ENCODE assay signal across 23 cellular contexts in genomic region chr6:87561012-87561411, GRCh38. TPM values are rescaled to one million over a fixed set of nuclear protein-coding genes. Genes with fewer than 3 reads are reported as not detected.
DNase-seq lines count a peak whose midpoint lies in the region; ATAC-seq, FAIRE-seq and TF ChIP-seq lines count a peak whose summit lies in the region.
"Had no signal": no experiment of that assay in that cellular context is flagged by ENCODE, and none has a peak within 500 bp of the region (broad histone marks: within the 10 kb centered on the region; RNA-seq: fewer than 3 reads in every experiment).

No MANE protein-coding gene starts in this region.

- no peak overlapping the region for H3K18ac ChIP-seq in IMR-90 (ENCODE audit: low read depth, low read length)
- H3K18ac ChIP-seq in mesendoderm (ENCODE audit: low read length): no peak overlapping the region

- peaks cover 11% of the 10 kb centered on the region for H3K4me1 ChIP-seq in IMR-90 (ENCODE audit: control insufficient read depth, insufficient read depth, low read length)
- H3K4me1 ChIP-seq in mesendoderm (ENCODE audit: control insufficient read depth, low read depth, low read length): no peaks in the 10 kb centered on the region
- no peaks in the 10 kb centered on the region for H3K4me1 ChIP-seq in body of pancreas
- H3K4me1 ChIP-seq in HepG2 (ENCODE audit: insufficient read depth, low read length): no peaks in the 10 kb centered on the region

- peak overlapping the region; percentile 79 for H3K27ac Mint-ChIP-seq in chondrocyte (ENCODE audit: unreplicated experiment)
- H3K27ac Mint-ChIP-seq: HFFc6 had no signal

- H3K4me2 ChIP-seq in IMR-90 (ENCODE audit: low read depth, low read length) (no peak overlapping the region; the same call in 1 of the 2 replicates), mesendoderm (ENCODE audit: low read length) (no peak overlapping the region), HepG2 (ENCODE audit: low read depth, low read length) (no peak overlapping the region)

- no peaks in the 10 kb centered on the region for H3K27me3 ChIP-seq in IMR-90 (ENCODE audit: control insufficient read depth, insufficient read depth, low read length)
- no peaks in the 10 kb centered on the region for H3K27me3 ChIP-seq in mesendoderm (ENCODE audit: insufficient read depth, low read length, poor library complexity)
- H3K27me3 ChIP-seq in body of pancreas: no peaks in the 10 kb centered on the region
- no peaks in the 10 kb centered on the region; a peak in 1 of 5 replicates for H3K27me3 ChIP-seq in HepG2 (ENCODE audit: control insufficient read depth in 1 of 2, insufficient read depth in 2 of 2, low read length in 2 of 2)
- H3K27me3 ChIP-seq: MG63 had no signal

- H2BK15ac ChIP-seq in IMR-90 (ENCODE audit: low read depth, low read length) (no peak overlapping the region), mesendoderm (replicated peaks; ENCODE audit: low read depth) (no peak overlapping the region)

- peaks cover 22% of the 10 kb centered on the region for H3K4me1 Mint-ChIP-seq in chondrocyte (ENCODE audit: low read depth)

- no peak overlapping the region for H2AFZ ChIP-seq in IMR-90 (replicated peaks; ENCODE audit: low read length, poor library complexity)
- no peak overlapping the region for H2AFZ ChIP-seq in HepG2 (ENCODE audit: low read length)

- peak overlapping the region; percentile 76 for H2BK5ac ChIP-seq in IMR-90 (ENCODE audit: low read depth, low read length, poor library complexity, severe bottlenecking)
- H2BK5ac ChIP-seq in mesendoderm (ENCODE audit: low read length): no peak overlapping the region

- H2AK9ac ChIP-seq in IMR-90 (replicated peaks; ENCODE audit: low read depth, low read length, poor library complexity): no peak overlapping the region

- CTCF ChIA-PET in IMR-90 (lab: Yijun Ruan, JAX) (no interaction called here), HepG2 (lab: Yijun Ruan, JAX; ENCODE audit: low intra/inter-chr PET ratio, low total read pairs) (no interaction called here)

- peaks cover 11 to 52% of the 10 kb centered on the region in 2 experiments; a peak in 3 of 4 replicates for H3K79me1 ChIP-seq in IMR-90 (ENCODE audit: low read depth in 1 of 2, low read length in 2 of 2)
- no peaks in the 10 kb centered on the region for H3K79me1 ChIP-seq in mesendoderm (ENCODE audit: low read length)

- TF ChIP-seq RAD21 in IMR-90 (IDR thresholded peaks at IDR 0.05; ENCODE audit: low read length) (no peak), HepG2 (CRISPR knock-in tag; IDR thresholded peaks at IDR 0.05) (no peak)

- POLR2A ChIA-PET in IMR-90 (lab: Charles Lee; ENCODE audit: unreplicated experiment): no interaction called here
- POLR2A ChIA-PET in HepG2 (lab: Yijun Ruan, JAX): no interaction called here

- H3K9me3 Mint-ChIP-seq in chondrocyte (ENCODE audit: low read depth): no peaks in the 10 kb centered on the region
- H3K9me3 Mint-ChIP-seq: CD8-positive, alpha-beta memory T cell; HFFc6 had no signal

- H3K27ac ChIP-seq in IMR-90 (ENCODE audit: insufficient read depth, low read length): no peak overlapping the region
- H3K27ac ChIP-seq in mesendoderm (ENCODE audit: low read depth, low read length): no peak overlapping the region
- H3K27ac ChIP-seq in body of pancreas: no peak overlapping the region
- no peak overlapping the region for H3K27ac ChIP-seq in HepG2 (ENCODE audit: extremely low read length, insufficient read depth, low read length)
- H3K27ac ChIP-seq: C4-2B, RWPE1 had no signal

- dilution Hi-C loops in IMR-90 (cut with HindIII; ENCODE audit: low sequenced_read_pairs, unreplicated experiment): no loop called here

- TF ChIP-seq CTCF in AG10803 (conservative IDR thresholded peaks at IDR 0.05; ENCODE audit: low read length) (no peak), IMR-90 (conservative IDR thresholded peaks at IDR 0.05; ENCODE audit: low read depth, low read length) (no peak), chondrocyte (IDR thresholded peaks at IDR 0.05) (peak; percentile 47), body of pancreas (IDR thresholded peaks at IDR 0.05) (no peak), HepG2 (CRISPR knock-in tag; IDR thresholded peaks at IDR 0.05) (no peak)

- H3K27me3 Mint-ChIP-seq in chondrocyte (ENCODE audit: low read depth): no peaks in the 10 kb centered on the region
- H3K27me3 Mint-ChIP-seq: CD8-positive, alpha-beta memory T cell had no signal

- H3K23ac ChIP-seq in IMR-90 (ENCODE audit: low read depth, low read length): no peak overlapping the region
- no peak overlapping the region for H3K23ac ChIP-seq in mesendoderm (ENCODE audit: low read length)

- H4K8ac ChIP-seq in IMR-90 (ENCODE audit: low read depth in 2 of 2, low read length in 2 of 2): no peak overlapping the region
- no peak overlapping the region for H4K8ac ChIP-seq in mesendoderm (ENCODE audit: low read depth, low read length)

- H3K14ac ChIP-seq in IMR-90 (replicated peaks; ENCODE audit: low read depth, low read length): no peak overlapping the region

- no peak overlapping the region for H3K4me3 Mint-ChIP-seq in chondrocyte (ENCODE audit: unreplicated experiment)
- H3K4me3 Mint-ChIP-seq: CD8-positive, alpha-beta memory T cell; HFFc6 had no signal

- H3K9me1 ChIP-seq in IMR-90 (ENCODE audit: insufficient read depth, low read length): peaks cover 5% of the 10 kb centered on the region

- H2BK20ac ChIP-seq in IMR-90 (ENCODE audit: low read depth, low read length): no peak overlapping the region

- BruUV-seq in IMR-90 (replicated peaks; lab: Mats Ljungman, UMichigan): no TSS peak
- no TSS peak for BruUV-seq in HepG2 (replicated peaks; lab: Mats Ljungman, UMichigan)

- no peak overlapping the region for H3K56ac ChIP-seq in IMR-90 (ENCODE audit: extremely low read depth, insufficient read depth, low read length)
- H3K56ac ChIP-seq in mesendoderm (ENCODE audit: low read length): no peak overlapping the region

- no peak overlapping the region; the same call in 1 of the 2 replicates for H3K9ac ChIP-seq in IMR-90 (ENCODE audit: low read depth, low read length)
- no peak overlapping the region for H3K9ac ChIP-seq in mesendoderm (ENCODE audit: low read length)
- no peak overlapping the region for H3K9ac ChIP-seq in HepG2 (ENCODE audit: insufficient read depth, low read depth, low read length)

- intact Hi-C loops in IMR-90 (cut with micrococcal nuclease): no loop called here
- intact Hi-C loops in body of pancreas (cut with DNase I): no loop called here
- intact Hi-C loops in HepG2 (cut with micrococcal nuclease; ENCODE audit: unreplicated experiment): no loop called here

- H2AK5ac ChIP-seq in IMR-90 (ENCODE audit: low read depth, low read length) (no peak overlapping the region), mesendoderm (ENCODE audit: low read length) (no peak overlapping the region)

- H4K20me1 ChIP-seq in IMR-90 (ENCODE audit: insufficient read depth, low read length): peaks cover 7% of the 10 kb centered on the region; the same call in 1 of the 2 replicates
- no peaks in the 10 kb centered on the region for H4K20me1 ChIP-seq in HepG2 (ENCODE audit: insufficient read depth, low read length)

- H3K9me3 ChIP-seq in IMR-90 (ENCODE audit: control insufficient read depth, insufficient read depth, low read length) (no peaks in the 10 kb centered on the region), body of pancreas (no peaks in the 10 kb centered on the region), HepG2 (ENCODE audit: low read length) (no peaks in the 10 kb centered on the region)
- H3K9me3 ChIP-seq: MG63 had no signal

- peak; percentile 82 for ATAC-seq in IMR-90 (ENCODE audit: low read depth)
- no peak for ATAC-seq in GM21786 (IDR thresholded peaks at IDR 0.05; ENCODE audit: unreplicated experiment)
- no peak for ATAC-seq in body of pancreas
- no peak for ATAC-seq in HepG2
- ATAC-seq in GM21423 (IDR thresholded peaks at IDR 0.05; ENCODE audit: unreplicated experiment): no peak

- DNase-seq in AG10803 (ENCODE audit: low read depth): peak; percentile 44
- peak; percentile 20 for DNase-seq in IMR-90
- DNase-seq in chondrocyte (ENCODE audit: low spot score): no peak
- peak; percentile 31 for DNase-seq in mesendoderm
- DNase-seq in body of pancreas: no peak
- DNase-seq in HepG2 (ENCODE audit: low spot score): no peak
- DNase-seq: Calu3; CD8-positive, alpha-beta memory T cell; GDM1; H7; HFFc6; Kasumi-1; MG63; NCI-H1417 treated with DMSO at 0.1 percent for 48 hours; NCI-H187; NCI-H774; NK-92 treated with Interleukin-12 subunit alpha and Interleukin-12 subunit beta, amount 100 ng/mL, for 24 hours; SIG-M5 had no signal

- H4K5ac ChIP-seq in IMR-90 (ENCODE audit: low read depth, low read length) (no peak overlapping the region), mesendoderm (ENCODE audit: low read length) (no peak overlapping the region)

- in situ Hi-C loops in IMR-90 (cut with MboI; ENCODE audit: low sequenced_read_pairs) (loop anchor here (25.0 kb wide), 1 partner anchor 1301 kb away; no protein-coding TSS in a partner anchor), HepG2 (cut with HindIII; ENCODE audit: extremely low pct_ligation_motif_present, low pct_unique_long_range_greater_than_20kb) (no loop called here)

- peaks cover 19% of the 10 kb centered on the region for H3K36me3 Mint-ChIP-seq in chondrocyte (ENCODE audit: low read depth)

- H3K4ac ChIP-seq in IMR-90 (ENCODE audit: low read depth, low read length) (no peak overlapping the region), mesendoderm (ENCODE audit: low read depth, low read length) (no peak overlapping the region)

- H3K79me2 ChIP-seq in mesendoderm (ENCODE audit: control insufficient read depth, insufficient read depth, low read length) (no peaks in the 10 kb centered on the region), HepG2 (ENCODE audit: insufficient read depth, low read length) (peaks cover 5% of the 10 kb centered on the region)

- TF ChIP-seq POLR2A in IMR-90 (IDR thresholded peaks at IDR 0.05; ENCODE audit: low read depth, low read length): no peak
- TF ChIP-seq POLR2A in body of pancreas (IDR thresholded peaks at IDR 0.05): no peak
- TF ChIP-seq POLR2A in HepG2 (IDR thresholded peaks at IDR 0.05; ENCODE audit: insufficient read depth in 1 of 2, low read depth in 2 of 2, low read length in 2 of 2): no peak

- FAIRE-seq in HepG2 (lab: Jason Lieb, UNC): no peak
- FAIRE-seq: GM19239 had no signal

- H3K4me3 ChIP-seq in AG10803 (ENCODE audit: low read length) (no peak overlapping the region), IMR-90 (ENCODE audit: insufficient read depth, low read depth, low read length) (no peak overlapping the region), mesendoderm (ENCODE audit: low read length) (no peak overlapping the region), body of pancreas (no peak overlapping the region), HepG2 (replicated peaks in 1 of 3; ENCODE audit: insufficient read depth in 1 of 3, low read depth in 2 of 3, low read length in 3 of 3) (no peak overlapping the region)
- H3K4me3 ChIP-seq: MG63 had no signal

- WGBS in IMR-90 (ENCODE audit: extremely low coverage in 2 of 2, insufficient read length in 1 of 2), 2 experiments: no CpG with 5 or more reads among the region's 1 CpG
- WGBS in mesendoderm (ENCODE audit: extremely low coverage, insufficient coverage, low lambda C conversion rate): no CpG with 5 or more reads among the region's 1 CpG
- 77 to 90% methylated on average over 1 of the region's 1 CpG for WGBS in body of pancreas, 2 donors
- WGBS in HepG2 (ENCODE audit: low lambda C conversion rate): 98% methylated on average over 1 of the region's 1 CpG

- H4K91ac ChIP-seq in IMR-90 (ENCODE audit: insufficient read depth, low read depth, low read length): no peak overlapping the region

- H2BK120ac ChIP-seq in IMR-90 (ENCODE audit: low read depth, low read length) (no peak overlapping the region), mesendoderm (ENCODE audit: low read depth, low read length) (no peak overlapping the region)

- H3K36me3 ChIP-seq in IMR-90 (ENCODE audit: control insufficient read depth, insufficient read depth, low read length) (peaks cover 25% of the 10 kb centered on the region), mesendoderm (ENCODE audit: control insufficient read depth, insufficient read depth, low read length) (no peaks in the 10 kb centered on the region), body of pancreas (replicated peaks in 1 of 2; ENCODE audit: insufficient read depth in 1 of 2, low read depth in 2 of 2) (peaks cover 5 to 12% of the 10 kb centered on the region in 2 donors), HepG2 (replicated peaks in 1 of 2; ENCODE audit: control insufficient read depth in 1 of 2, insufficient read depth in 2 of 2, low read length in 2 of 2) (peaks cover 10 to 74% of the 10 kb centered on the region in 2 experiments)

- no peak for TF ChIP-seq EP300 in HepG2 (IDR thresholded peaks at IDR 0.05; ENCODE audit: low read depth in 2 of 2, low read length in 2 of 2)
- no peak for TF ChIP-seq EP300 in HepG2 (CRISPR knock-in tag; IDR thresholded peaks at IDR 0.05; ENCODE audit: borderline replicate concordance)

RNA-seq across cellular contexts. Expression of gene RARS2, which starts 28.8 kb away (rescaled TPM):
- total RNA-seq in IMR-90 (2012; rRNA removed): 33.0 and 56.9 TPM in 2 replicates
- 16.2 and 19.9 TPM in 2 replicates for polyA plus RNA-seq in IMR-90 (2012; rRNA removed)
- polyA plus RNA-seq in IMR-90 (2012; cell fraction: cytosol; rRNA removed): 1.8 and 2.7 TPM in 2 replicates
- polyA plus RNA-seq in IMR-90 (2012; cell fraction: nucleus; rRNA removed; ENCODE audit: low replicate concordance): 2.3 and 30.1 TPM in 2 replicates
- 43.8 to 50.7 TPM (median 44.7 TPM) in 3 replicates for total RNA-seq in chondrocyte
- polyA plus RNA-seq in mesendoderm (2013, experiment 1 of 2): 36.3 TPM
- 37.9 TPM for polyA plus RNA-seq in mesendoderm (2013, experiment 2 of 2)
- total RNA-seq in body of pancreas: 10 to 100 TPM in 1 of 2 donors, 1 to 10 TPM in 1; 7.3 to 15.8 TPM
- 80.1 and 103 TPM in 2 replicates for total RNA-seq in HepG2 (2016; rRNA removed; fragmentation: Illumina TruSeq; extraction: Trizol)
- 37.4 and 43.4 TPM in 2 replicates for total RNA-seq in HepG2 (2016; cell fraction: cytosol; rRNA removed; fragmentation: Illumina TruSeq; extraction: Trizol; ENCODE audit: low read depth)
- 81.0 and 99.9 TPM in 2 replicates for total RNA-seq in HepG2 (2016; cell fraction: insoluble cytoplasmic fraction; rRNA removed; fragmentation: Illumina TruSeq; extraction: Trizol)
- total RNA-seq in HepG2 (2016; cell fraction: membrane; rRNA removed; fragmentation: Illumina TruSeq; extraction: Trizol): 77.6 and 80.4 TPM in 2 replicates
- total RNA-seq in HepG2 (2016; cell fraction: nucleus; rRNA removed; fragmentation: Illumina TruSeq; extraction: Trizol): 80.5 and 89.7 TPM in 2 replicates
- polyA plus RNA-seq in HepG2 (2011; rRNA removed): 19.6 and 23.4 TPM in 2 replicates
- 9.3 and 13.2 TPM in 2 replicates for polyA plus RNA-seq in HepG2 (2011; cell fraction: cytosol; rRNA removed)
- polyA plus RNA-seq in HepG2 (2011; cell fraction: nucleus; rRNA removed): 14.0 and 14.7 TPM in 2 replicates
- polyA plus RNA-seq in HepG2 (2012): 35.1 and 43.4 TPM in 2 replicates
- 37.5 and 43.9 TPM in 2 replicates for polyA plus RNA-seq in HepG2 (2016; cell fraction: cytosol; fragmentation: Illumina TruSeq; extraction: Trizol; ENCODE audit: low read depth)
- polyA plus RNA-seq in HepG2 (2016; cell fraction: insoluble cytoplasmic fraction; fragmentation: Illumina TruSeq; extraction: Trizol; ENCODE audit: low read depth): 94.9 and 98.5 TPM in 2 replicates
- 69.8 and 72.8 TPM in 2 replicates for polyA plus RNA-seq in HepG2 (2016; cell fraction: membrane; fragmentation: Illumina TruSeq; extraction: Trizol; ENCODE audit: low read depth)
- polyA plus RNA-seq in HepG2 (2016; cell fraction: nucleus; fragmentation: Illumina TruSeq; extraction: Trizol; ENCODE audit: insufficient read depth, low read depth): 103 and 104 TPM in 2 replicates
- 8.6 and 10.2 TPM in 2 replicates for polyA minus RNA-seq in HepG2 (2011; rRNA and poly(A)+ RNA removed; ENCODE audit: low replicate concordance)
- 11.7 and 12.2 TPM in 2 replicates for polyA minus RNA-seq in HepG2 (2011; cell fraction: cytosol; rRNA and poly(A)+ RNA removed)
- polyA minus RNA-seq in HepG2 (2011; cell fraction: nucleus; rRNA and poly(A)+ RNA removed): 49.2 and 63.3 TPM in 2 replicates

RNA-seq across cellular contexts. Expression of gene ORC3, which starts 28.9 kb away (rescaled TPM):
- total RNA-seq in IMR-90 (2012; rRNA removed) (30.6 and 33.1 TPM in 2 replicates), chondrocyte (16.7 to 28.6 TPM (median 17.5 TPM) in 3 replicates), body of pancreas (10 to 100 TPM in 1 of 2 donors, 1 to 10 TPM in 1; 8.2 to 14.8 TPM), HepG2 (2016; rRNA removed; fragmentation: Illumina TruSeq; extraction: Trizol) (43.5 and 56.0 TPM in 2 replicates)
- polyA plus RNA-seq in IMR-90 (2012; rRNA removed) (17.8 and 22.3 TPM in 2 replicates), HepG2 (2011; rRNA removed) (14.4 and 21.8 TPM in 2 replicates)
- 3.3 and 6.1 TPM in 2 replicates for polyA plus RNA-seq in IMR-90 (2012; cell fraction: cytosol; rRNA removed)
- 2.1 and 24.0 TPM in 2 replicates for polyA plus RNA-seq in IMR-90 (2012; cell fraction: nucleus; rRNA removed; ENCODE audit: low replicate concordance)
- polyA plus RNA-seq in mesendoderm (2013, experiment 1 of 2): 45.0 TPM
- polyA plus RNA-seq in mesendoderm (2013, experiment 2 of 2): 43.6 TPM
- total RNA-seq in HepG2 (2016; cell fraction: cytosol; rRNA removed; fragmentation: Illumina TruSeq; extraction: Trizol; ENCODE audit: low read depth): 14.4 and 15.3 TPM in 2 replicates
- 43.0 and 58.6 TPM in 2 replicates for total RNA-seq in HepG2 (2016; cell fraction: insoluble cytoplasmic fraction; rRNA removed; fragmentation: Illumina TruSeq; extraction: Trizol)
- total RNA-seq in HepG2 (2016; cell fraction: membrane; rRNA removed; fragmentation: Illumina TruSeq; extraction: Trizol): 26.8 and 30.0 TPM in 2 replicates
- 46.7 and 53.3 TPM in 2 replicates for total RNA-seq in HepG2 (2016; cell fraction: nucleus; rRNA removed; fragmentation: Illumina TruSeq; extraction: Trizol)
- 8.2 and 10.9 TPM in 2 replicates for polyA plus RNA-seq in HepG2 (2011; cell fraction: cytosol; rRNA removed)
- 11.9 and 14.1 TPM in 2 replicates for polyA plus RNA-seq in HepG2 (2011; cell fraction: nucleus; rRNA removed)
- polyA plus RNA-seq in HepG2 (2012): 8.8 and 16.2 TPM in 2 replicates
- polyA plus RNA-seq in HepG2 (2016; cell fraction: cytosol; fragmentation: Illumina TruSeq; extraction: Trizol; ENCODE audit: low read depth): 10.6 and 10.7 TPM in 2 replicates
- 54.2 and 57.0 TPM in 2 replicates for polyA plus RNA-seq in HepG2 (2016; cell fraction: insoluble cytoplasmic fraction; fragmentation: Illumina TruSeq; extraction: Trizol; ENCODE audit: low read depth)
- 15.8 and 20.8 TPM in 2 replicates for polyA plus RNA-seq in HepG2 (2016; cell fraction: membrane; fragmentation: Illumina TruSeq; extraction: Trizol; ENCODE audit: low read depth)
- 41.2 and 46.6 TPM in 2 replicates for polyA plus RNA-seq in HepG2 (2016; cell fraction: nucleus; fragmentation: Illumina TruSeq; extraction: Trizol; ENCODE audit: insufficient read depth, low read depth)
- polyA minus RNA-seq in HepG2 (2011; rRNA and poly(A)+ RNA removed; ENCODE audit: low replicate concordance): 9.6 and 17.7 TPM in 2 replicates
- 7.4 and 9.8 TPM in 2 replicates for polyA minus RNA-seq in HepG2 (2011; cell fraction: cytosol; rRNA and poly(A)+ RNA removed)
- 39.0 TPM in 2 replicates for polyA minus RNA-seq in HepG2 (2011; cell fraction: nucleus; rRNA and poly(A)+ RNA removed)

Comparison
In these comparisons a context has a peak if more than half of its experiments do, and no peak if none do; other contexts are left out.
1. DNase-seq: peak in AG10803 (single experiment), IMR-90 (single experiment) and mesendoderm (single experiment); none in chondrocyte (single experiment), body of pancreas (0 of 4) and HepG2 (single experiment).